ENCODE assay signal across 1 cellular context in the genomic region with DNA sequence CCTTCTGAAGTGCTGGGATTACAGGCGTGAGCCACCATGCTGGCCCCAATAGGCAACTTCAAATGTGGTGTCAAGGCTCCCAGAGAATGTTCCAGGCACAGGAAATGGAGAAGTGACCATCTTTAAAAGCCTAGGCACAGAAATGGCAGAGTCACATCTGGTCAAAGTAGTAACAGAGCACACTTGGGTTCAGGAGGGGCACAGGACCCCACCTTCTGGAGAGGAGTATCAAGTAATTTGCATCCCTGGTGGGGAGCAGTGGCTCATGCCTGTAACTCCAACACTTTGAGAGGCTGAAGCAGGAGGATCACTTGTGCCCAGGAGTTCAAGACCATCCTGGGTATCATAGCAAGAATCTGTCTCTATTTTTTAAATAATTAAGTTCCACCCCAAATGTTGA.
A peak's percentile ranks its signal among the peaks of the same experiment; 100 is the strongest.
TF ChIP-seq lines count a peak whose summit lies in the region.

No MANE protein-coding gene starts in this region.

TF ChIP-seq in HepG2, 621 proteins besides CTCF, POLR2A, EP300 and RAD21:
- no peak for TF ChIP-seq CREM (IDR thresholded peaks at IDR 0.05)
- no peak for TF ChIP-seq CREM (CRISPR knock-in tag; IDR thresholded peaks at IDR 0.05)
- TF ChIP-seq RBM22 (optimal IDR thresholded peaks at IDR 0.05; ENCODE audit: low read length) = peak; percentile 26
